In genomic region chr20:3812975-3813599, GRCh38 we compare ENCODE assay signal across 12 cellular contexts. TPM values are rescaled to one million over a fixed set of nuclear protein-coding genes. Genes with fewer than 3 reads are reported as not detected.
DNase-seq lines count a peak whose midpoint lies in the region; ATAC-seq and TF ChIP-seq lines count a peak whose summit lies in the region.
"Had no signal": no experiment of that assay in that cellular context is flagged by ENCODE, and none has a peak within 500 bp of the region (broad histone marks: within the 10 kb centered on the region; RNA-seq: fewer than 3 reads in every experiment).

No MANE protein-coding gene starts in this region.

- H3K4me3 ChIP-seq in AG04450 (ENCODE audit: low read depth, low read length) = no peak overlapping the region

- peak overlapping the region; percentile 21 for H3K27ac ChIP-seq in AG04450 (ENCODE audit: low read depth, low read length)

- H3K9me3 ChIP-seq in AG04450 (ENCODE audit: control insufficient read depth, insufficient read depth, low read length) = no peaks in the 10 kb centered on the region

- H3K4me1 Mint-ChIP-seq in HFFc6 (ENCODE audit: low read depth) (peaks cover 43% of the 10 kb centered on the region), chondrocyte (ENCODE audit: low read depth) (peaks cover 44% of the 10 kb centered on the region)

- TF ChIP-seq CTCF in AG04450 (IDR thresholded peaks at IDR 0.05; ENCODE audit: low read depth, low read length) (no peak), HFFc6 (IDR thresholded peaks at IDR 0.05) (no peak), chondrocyte (IDR thresholded peaks at IDR 0.05) (no peak)

- H3K36me3 Mint-ChIP-seq in HFFc6 (ENCODE audit: low read depth) = peaks cover 9% of the 10 kb centered on the region; the same call in 1 of the 2 replicates
- peaks cover 1% of the 10 kb centered on the region for H3K36me3 Mint-ChIP-seq in chondrocyte (ENCODE audit: low read depth)

- POLR2A ChIA-PET in AG04450 (lab: Yijun Ruan, JAX) = interaction anchor here (0.7 to 2.1 kb wide), 4 partner anchors 12 to 119 kb away, joined by 3 to 20 read pairs (median 9); partner anchors contain the start of gene CDC25B

- H3K27me3 Mint-ChIP-seq in HFFc6 (ENCODE audit: insufficient read depth) (peaks cover 6% of the 10 kb centered on the region; the same call in 1 of the 2 replicates), chondrocyte (ENCODE audit: low read depth) (no peaks in the 10 kb centered on the region)

- no peak for DNase-seq in AG04450 (ENCODE audit: low read depth, low spot score)
- no peak for DNase-seq in HFFc6
- DNase-seq in chondrocyte (ENCODE audit: low spot score) = no peak
- peak; percentile 40 for DNase-seq in posterior vena cava (ENCODE audit: low spot score)
- no peak for DNase-seq in anterior cingulate cortex (lab: John Stamatoyannopoulos, UW)
- DNase-seq in AG20443 (ENCODE audit: low spot score) = no peak
- no peak for DNase-seq in SIG-M5 (lab: John Stamatoyannopoulos, UW)
- DNase-seq: activated gamma-delta T cell, DMS153, kidney, NCI-H774 had no signal

- intact Hi-C loops in posterior vena cava (cut with DNase I) = no loop called here

- no peak for ATAC-seq in GM18511 (IDR thresholded peaks at IDR 0.05; ENCODE audit: unreplicated experiment)

- CTCF ChIA-PET in AG04450 (lab: Charles Lee) = interaction anchor here (1.0 to 2.2 kb wide), 2 partner anchors 26 to 32 kb away, joined by 3 to 11 read pairs; partner anchors contain the start of genes CENPB and SPEF1

- H3K27ac Mint-ChIP-seq in HFFc6 (peak overlapping the region; percentile 99), chondrocyte (ENCODE audit: unreplicated experiment) (peak overlapping the region; percentile 70)

- 0 out of 2 replicates have a peak, but pooled peaks cover 3% of the 10 kb centered on the region for H3K9me3 Mint-ChIP-seq in HFFc6
- H3K9me3 Mint-ChIP-seq in chondrocyte (ENCODE audit: low read depth) = peaks cover 2% of the 10 kb centered on the region

- H3K27me3 ChIP-seq in AG04450 (ENCODE audit: control insufficient read depth, insufficient read depth, low read length) = no peaks in the 10 kb centered on the region

- H3K4me3 Mint-ChIP-seq in HFFc6 (no peak overlapping the region), chondrocyte (ENCODE audit: unreplicated experiment) (no peak overlapping the region)

RNA-seq across cellular contexts. Expression of gene AP5S1, which starts 7.3 kb away (rescaled TPM):
- polyA plus RNA-seq in AG04450 (2011; rRNA removed) = 7.8 and 11.7 TPM in 2 replicates
- 10.3 and 14.3 TPM in 2 replicates for polyA minus RNA-seq in AG04450 (2011; rRNA and poly(A)+ RNA removed)
- total RNA-seq in HFFc6 (2021; fragmentation: NEBNext Ultra II Directional; extraction: Animal tissue kit (Norgen Biotek cat#: 25700)) = 10 to 100 TPM; 17.7 to 21.7 (median 19.4) TPM
- 17.9 to 24.5 TPM (median 20.1 TPM) in 3 replicates for total RNA-seq in chondrocyte
- total RNA-seq in posterior vena cava = 10 to 100 TPM in 1 of 2 donors, 1 to 10 TPM in 1; 8.8 to 11.2 TPM

RNA-seq across cellular contexts. Expression of gene CDC25B, which starts 17.0 kb away (rescaled TPM):
- polyA plus RNA-seq in AG04450 (2011; rRNA removed) = 57.3 and 58.9 TPM in 2 replicates
- 41.1 and 48.7 TPM in 2 replicates for polyA minus RNA-seq in AG04450 (2011; rRNA and poly(A)+ RNA removed)
- total RNA-seq in HFFc6 (2021; fragmentation: NEBNext Ultra II Directional; extraction: Animal tissue kit (Norgen Biotek cat#: 25700)) = 10 to 100 TPM; 44.9 to 92.6 (median 84.5) TPM
- 48.7 to 60.1 TPM (median 57.8 TPM) in 3 replicates for total RNA-seq in chondrocyte
- 10 to 100 TPM; 24.0 to 24.2 TPM for total RNA-seq in posterior vena cava

RNA-seq across cellular contexts. Expression of gene CENPB, which starts 26.5 kb away (rescaled TPM):
- polyA plus RNA-seq in AG04450 (2011; rRNA removed) = 29.7 and 37.0 TPM in 2 replicates
- 40.4 and 42.7 TPM in 2 replicates for polyA minus RNA-seq in AG04450 (2011; rRNA and poly(A)+ RNA removed)
- 100 to 1,000 TPM; 109 to 128 (median 117) TPM for total RNA-seq in HFFc6 (2021; fragmentation: NEBNext Ultra II Directional; extraction: Animal tissue kit (Norgen Biotek cat#: 25700))
- 91.1 to 94.9 TPM (median 92.1 TPM) in 3 replicates for total RNA-seq in chondrocyte
- 100 to 1,000 TPM in 1 of 2 donors, 10 to 100 TPM in 1; 97.4 to 119 TPM for total RNA-seq in posterior vena cava

RNA-seq across cellular contexts. Expression of gene SPEF1, which starts 31.8 kb away (rescaled TPM):
- polyA plus RNA-seq in AG04450 (2011; rRNA removed) = 0.12 TPM in 2 replicates
- not detected in 2 replicates for polyA minus RNA-seq in AG04450 (2011; rRNA and poly(A)+ RNA removed)
- total RNA-seq in HFFc6 (2021; fragmentation: NEBNext Ultra II Directional; extraction: Animal tissue kit (Norgen Biotek cat#: 25700)) = under 1 TPM in 5 of 6 experiments, not detected in 1; 0.19 to 0.48 (median 0.36) TPM
- total RNA-seq in chondrocyte = 0.12 to 0.60 TPM in 2 of 3 replicates, not detected in the other
- total RNA-seq in posterior vena cava = not detected

RNA-seq across cellular contexts. Expression of gene MAVS, which starts 33.5 kb away (rescaled TPM):
- polyA plus RNA-seq in AG04450 (2011; rRNA removed) = 16.4 and 18.2 TPM in 2 replicates
- 40.2 and 42.4 TPM in 2 replicates for polyA minus RNA-seq in AG04450 (2011; rRNA and poly(A)+ RNA removed)
- total RNA-seq in HFFc6 (2021; fragmentation: NEBNext Ultra II Directional; extraction: Animal tissue kit (Norgen Biotek cat#: 25700)) = 10 to 100 TPM; 38.8 to 44.8 (median 40.6) TPM
- total RNA-seq in chondrocyte (37.9 to 41.6 TPM (median 38.8 TPM) in 3 replicates), posterior vena cava (10 to 100 TPM; 26.2 to 27.1 TPM)
